In genomic region chr2:67702937-67703336, GRCh38 we compare ENCODE assay signal across 23 cellular contexts.
"Had no signal": no experiment of that assay in that cellular context is flagged by ENCODE, and none has a peak within 500 bp of the region (broad histone marks: within the 10 kb centered on the region; RNA-seq: fewer than 3 reads in every experiment).

No MANE protein-coding gene starts in this region.

- H3K4me1 ChIP-seq: left lung, right atrium auricular region, right lobe of liver, transverse colon, upper lobe of left lung, vagina had no signal

- H3K27me3 ChIP-seq: left lung, ovary, right atrium auricular region, right lobe of liver, transverse colon, upper lobe of left lung, vagina had no signal

- H3K36me3 ChIP-seq: left lung, ovary, right atrium auricular region, right lobe of liver, transverse colon, upper lobe of left lung, vagina had no signal

- H3K4me3 ChIP-seq: left lung, lung, mucosa of descending colon, ovary, right atrium auricular region, right lobe of liver, smooth muscle cell, transverse colon, upper lobe of left lung, vagina had no signal

- H3K27ac ChIP-seq: left lung, ovary, right atrium auricular region, right lobe of liver, transverse colon, upper lobe of left lung, vagina had no signal

- DNase-seq: hypothalamus; immature natural killer cell; kidney; left colon; left lung; midbrain; mucosa of descending colon; naive thymus-derived CD4-positive, alpha-beta T cell; ovary; right lobe of liver; stimulated activated CD4-positive, alpha-beta T cell treated with anti-CD3 and anti-CD28 coated beads, Interleukin-1b, Interleukin-23, amount 100 ng/mL, for 48 hours; stimulated activated CD4-positive, alpha-beta T cell treated with anti-CD3 and anti-CD28 coated beads, Interleukin-2, amount 100 ng/mL, for 48 hours; stimulated activated CD4-positive, alpha-beta T cell treated with anti-CD3 and anti-CD28 coated beads, Interleukin-4, amount 100 ng/mL, for 4 hours; stimulated activated CD8-positive, alpha-beta memory T cell treated with anti-CD3 and anti-CD28 coated beads, Interleukin-4, amount 100 ng/mL, for 48 hours; stimulated activated naive CD4-positive, alpha-beta T cell treated with Interleukin-2 at 50 U/mL for 16 hours; stimulated activated naive CD8-positive, alpha-beta T cell treated with anti-CD3 and anti-CD28 coated beads, Interleukin-15, amount 100 ng/mL, for 72 hours; substantia nigra; transverse colon; upper lobe of left lung had no signal

- H3K4me2 ChIP-seq: smooth muscle cell had no signal
